In genomic region chr9:131577005-131578000, GRCh38 we compare ENCODE assay signal across 15 cellular contexts. TPM values are rescaled to one million over a fixed set of nuclear protein-coding genes. Genes with fewer than 3 reads are reported as not detected.
A peak's percentile ranks its signal among the peaks of the same experiment; 100 is the strongest.
DNase-seq lines count a peak whose midpoint lies in the region; TF ChIP-seq lines count a peak whose summit lies in the region.
"Had no signal": no experiment of that assay in that cellular context is flagged by ENCODE, and none has a peak within 500 bp of the region (broad histone marks: within the 10 kb centered on the region; RNA-seq: fewer than 3 reads in every experiment).

No MANE protein-coding gene starts in this region.

- TF ChIP-seq CTCF in brain (conservative IDR thresholded peaks at IDR 0.05) (peak in 1 of 2 experiments; percentile 28), BE2C (IDR thresholded peaks at IDR 0.05; ENCODE audit: low read depth, low read length) (no peak)

- no peak overlapping the region for H4K91ac ChIP-seq in neuronal stem cell (ENCODE audit: low read depth, low read length, poor library complexity)

- H3K14ac ChIP-seq in neuronal stem cell (ENCODE audit: low read length): no peak overlapping the region

- no peak overlapping the region for H3K18ac ChIP-seq in neuronal stem cell (ENCODE audit: low read length)

- H3K27ac ChIP-seq in neuronal stem cell (replicated peaks; ENCODE audit: low read length): no peak overlapping the region
- H3K27ac ChIP-seq: esophagus muscularis mucosa, SK-N-MC, upper lobe of left lung had no signal

- no peak overlapping the region for H3K23ac ChIP-seq in neuronal stem cell (ENCODE audit: low read depth, low read length, poor library complexity)

- no peak overlapping the region for H3K4me2 ChIP-seq in neuronal stem cell (ENCODE audit: insufficient read depth, low read length, poor library complexity, severe bottlenecking)

- no peaks in the 10 kb centered on the region for H3K79me1 ChIP-seq in neuronal stem cell (ENCODE audit: low read depth, low read length)

- H4K8ac ChIP-seq in neuronal stem cell (ENCODE audit: low read depth, low read length): no peak overlapping the region

- H3K9me3 Mint-ChIP-seq in activated CD4-positive, alpha-beta T cell treated with anti-CD3 and anti-CD28 coated beads, Interleukin-2, amount 10 ng/mL, durations not matched to agents 24 days and 14 days: no peaks in the 10 kb centered on the region
- H3K9me3 Mint-ChIP-seq in IgD-negative memory B cell: no peaks in the 10 kb centered on the region
- H3K9me3 Mint-ChIP-seq in brain: no peaks in the 10 kb centered on the region

- H3K36me3 ChIP-seq in neuronal stem cell (replicated peaks in 1 of 2; ENCODE audit: control insufficient read depth in 2 of 2, insufficient read depth in 2 of 2, low read length in 2 of 2) (peaks cover 21 to 70% of the 10 kb centered on the region in 2 donors), BE2C (no peaks in the 10 kb centered on the region)

- intact Hi-C loops in activated CD4-positive, alpha-beta T cell treated with anti-CD3 and anti-CD28 coated beads, Interleukin-2, amount 10 ng/mL, durations not matched to agents 24 days and 14 days (cut with micrococcal nuclease): loop anchor here (5.0 kb wide), 1 partner anchor 75 kb away; the partner anchor contains the start of gene POMT1

- H3K9me3 ChIP-seq in neuronal stem cell (replicated peaks in 1 of 2; ENCODE audit: control insufficient read depth in 2 of 2, insufficient read depth in 1 of 2, low read depth in 1 of 2, low read length in 2 of 2) (no peaks in the 10 kb centered on the region), BE2C (no peaks in the 10 kb centered on the region; the same call in 1 of the 2 replicates)
- H3K9me3 ChIP-seq: esophagus muscularis mucosa, heart right ventricle, upper lobe of left lung had no signal

- peaks cover 14% of the 10 kb centered on the region for H3K4me1 Mint-ChIP-seq in activated CD4-positive, alpha-beta T cell treated with anti-CD3 and anti-CD28 coated beads, Interleukin-2, amount 10 ng/mL, durations not matched to agents 24 days and 14 days
- H3K4me1 Mint-ChIP-seq in IgD-negative memory B cell: peaks cover 9 to 13% (median 12%) of the 10 kb centered on the region in 3 donors
- peaks cover 5% of the 10 kb centered on the region for H3K4me1 Mint-ChIP-seq in brain

- peak overlapping the region; percentile 41 for H2BK12ac ChIP-seq in neuronal stem cell (ENCODE audit: low read length)

- peaks cover 0 to 4% of the 10 kb centered on the region in 2 donors for H3K4me1 ChIP-seq in neuronal stem cell (ENCODE audit: control insufficient read depth in 2 of 2, insufficient read depth in 1 of 2, low read depth in 1 of 2, low read length in 2 of 2)
- H3K4me1 ChIP-seq in BE2C: no peaks in the 10 kb centered on the region

- H3K36me3 Mint-ChIP-seq in activated CD4-positive, alpha-beta T cell treated with anti-CD3 and anti-CD28 coated beads, Interleukin-2, amount 10 ng/mL, durations not matched to agents 24 days and 14 days (ENCODE audit: low read depth): peaks cover 54% of the 10 kb centered on the region
- peaks cover 2% of the 10 kb centered on the region for H3K36me3 Mint-ChIP-seq in IgD-negative memory B cell
- peaks cover 39% of the 10 kb centered on the region for H3K36me3 Mint-ChIP-seq in brain

- no CpG with 5 or more reads among the region's 25 CpGs for WGBS in neuronal stem cell (ENCODE audit: extremely low coverage in 2 of 2, insufficient read length in 2 of 2, insufficient replicate concordance in 1 of 2), 2 donors

- peak overlapping the region; percentile 57 for H3K27ac Mint-ChIP-seq in activated CD4-positive, alpha-beta T cell treated with anti-CD3 and anti-CD28 coated beads, Interleukin-2, amount 10 ng/mL, durations not matched to agents 24 days and 14 days
- H3K27ac Mint-ChIP-seq in IgD-negative memory B cell: peak overlapping the region; percentile 89 to 99 (median 95)
- peak overlapping the region; percentile 63 to 97 (median 81) for H3K27ac Mint-ChIP-seq in brain

- H3K4me3 Mint-ChIP-seq in activated CD4-positive, alpha-beta T cell treated with anti-CD3 and anti-CD28 coated beads, Interleukin-2, amount 10 ng/mL, durations not matched to agents 24 days and 14 days: no peak overlapping the region
- H3K4me3 Mint-ChIP-seq in IgD-negative memory B cell (peak overlapping the region in 2 of 4 donors; percentile 17 to 63), brain (no peak overlapping the region)

- no peak overlapping the region for H3K4ac ChIP-seq in neuronal stem cell (ENCODE audit: low read length)

- no peak overlapping the region for H2AK5ac ChIP-seq in neuronal stem cell (ENCODE audit: low read depth, low read length)

- no peak overlapping the region for H2BK120ac ChIP-seq in neuronal stem cell (ENCODE audit: low read depth, low read length)

- no peak for DNase-seq in activated CD4-positive, alpha-beta T cell treated with anti-CD3 and anti-CD28 coated beads, Interleukin-2, amount 10 ng/mL, durations not matched to agents 24 days and 14 days
- no peak for DNase-seq in activated CD4-positive, alpha-beta T cell treated with anti-CD3 and anti-CD28 coated beads, Interleukin-2, amount 50 U/mL, for 1 hour
- no peak for DNase-seq in neuronal stem cell (ENCODE audit: low spot score)
- no peak for DNase-seq in BE2C
- no peak for DNase-seq in NOMO-1 (lab: John Stamatoyannopoulos, UW; ENCODE audit: unreplicated experiment in 2 of 2)
- no peak for DNase-seq in NCI-H2171 (lab: John Stamatoyannopoulos, UW)
- DNase-seq: cortex of kidney, heart right ventricle, kidney glomerular epithelial cell, NCI-H1092 treated with DMSO at 0.1 percent for 48 hours, upper lobe of left lung had no signal

- H3K27me3 ChIP-seq in neuronal stem cell (ENCODE audit: control insufficient read depth in 3 of 3, insufficient read depth in 3 of 3, low read depth in 1 of 3, low read length in 3 of 3) (no peaks in the 10 kb centered on the region), BE2C (no peaks in the 10 kb centered on the region)
- H3K27me3 ChIP-seq: esophagus muscularis mucosa, heart right ventricle, upper lobe of left lung had no signal

- H2BK5ac ChIP-seq in neuronal stem cell (ENCODE audit: low read length): no peak overlapping the region

- no peak overlapping the region for H2AFZ ChIP-seq in neuronal stem cell (ENCODE audit: low read length)

- no peaks in the 10 kb centered on the region for H3K27me3 Mint-ChIP-seq in activated CD4-positive, alpha-beta T cell treated with anti-CD3 and anti-CD28 coated beads, Interleukin-2, amount 10 ng/mL, durations not matched to agents 24 days and 14 days
- no peaks in the 10 kb centered on the region for H3K27me3 Mint-ChIP-seq in IgD-negative memory B cell
- peaks cover 3% of the 10 kb centered on the region for H3K27me3 Mint-ChIP-seq in brain

- H2BK15ac ChIP-seq in neuronal stem cell (ENCODE audit: low read length): no peak overlapping the region

- H3K4me3 ChIP-seq in neuronal stem cell (ENCODE audit: low read length in 2 of 2) (no peak overlapping the region), BE2C (ENCODE audit: low read depth, low read length) (no peak overlapping the region)
- H3K4me3 ChIP-seq: esophagus muscularis mucosa, heart right ventricle, SK-N-MC, upper lobe of left lung had no signal

- peak overlapping the region; percentile 21 for H3K9ac ChIP-seq in neuronal stem cell (ENCODE audit: low read depth, low read length, poor library complexity)

RNA-seq across cellular contexts. Expression of gene PRRT1B, which starts 32.0 kb away (rescaled TPM):
- not detected in 2 replicates for total RNA-seq in activated CD4-positive, alpha-beta T cell treated with anti-CD3 and anti-CD28 coated beads, Interleukin-2, amount 10 ng/mL, durations not matched to agents 24 days and 14 days
- polyA plus RNA-seq in IgD-negative memory B cell: not detected
- polyA plus RNA-seq in brain (ENCODE audit: insufficient read depth, low read depth, low replicate concordance): 0.34 TPM
- polyA plus RNA-seq in neuronal stem cell (2013, experiment 1 of 2): not detected
- polyA plus RNA-seq in neuronal stem cell (2013, experiment 2 of 2): not detected
- not detected for polyA plus RNA-seq in BE2C (2012; ENCODE audit: insufficient read depth, insufficient read length, low read depth)
- total RNA-seq: heart right ventricle had no signal
- polyA plus RNA-seq: heart right ventricle had no signal

RNA-seq across cellular contexts. Expression of gene UCK1, which starts 46.2 kb away (rescaled TPM):
- 25.2 and 27.9 TPM in 2 replicates for total RNA-seq in activated CD4-positive, alpha-beta T cell treated with anti-CD3 and anti-CD28 coated beads, Interleukin-2, amount 10 ng/mL, durations not matched to agents 24 days and 14 days
- polyA plus RNA-seq in IgD-negative memory B cell (26.2 TPM), brain (ENCODE audit: insufficient read depth, low read depth, low replicate concordance) (81.1 TPM)
- 24.3 TPM for polyA plus RNA-seq in neuronal stem cell (2013, experiment 1 of 2)
- 26.2 TPM for polyA plus RNA-seq in neuronal stem cell (2013, experiment 2 of 2)
- 58.4 TPM for polyA plus RNA-seq in BE2C (2012; ENCODE audit: insufficient read depth, insufficient read length, low read depth)
